Comparison of ENCODE assay signal across 25 cellular contexts in genomic region chr6:78505178-78505577, GRCh38.
DNase-seq lines count a peak whose midpoint lies in the region; ATAC-seq, FAIRE-seq and TF ChIP-seq lines count a peak whose summit lies in the region.
"Had no signal": no experiment of that assay in that cellular context is flagged by ENCODE, and none has a peak within 500 bp of the region (broad histone marks: within the 10 kb centered on the region; RNA-seq: fewer than 3 reads in every experiment).

No MANE protein-coding gene starts in this region.

- BruUV-seq in MCF 10A (replicated peaks; lab: Mats Ljungman, UMichigan) (no TSS peak), mammary epithelial cell (replicated peaks; lab: Mats Ljungman, UMichigan) (no TSS peak)

- CTCF ChIA-PET in MCF 10A (lab: Yijun Ruan, JAX) (no interaction called here), mammary epithelial cell (lab: Charles Lee; ENCODE audit: low non-redundant PET) (no interaction called here)

- H3K9ac ChIP-seq in mammary epithelial cell (ENCODE audit: insufficient read depth, low read length) = no peak overlapping the region
- no peak overlapping the region for H3K9ac ChIP-seq in KMS-11

- peak overlapping the region; percentile 22 for H3K4me3 Mint-ChIP-seq in MCF 10A (ENCODE audit: unreplicated experiment)
- H3K4me3 Mint-ChIP-seq: effector memory CD8-positive, alpha-beta T cell; naive thymus-derived CD4-positive, alpha-beta T cell had no signal

- H4K20me1 ChIP-seq in mammary epithelial cell (ENCODE audit: insufficient read depth, low read length) (no peaks in the 10 kb centered on the region), KMS-11 (ENCODE audit: insufficient read depth) (no peaks in the 10 kb centered on the region)

- POLR2A ChIA-PET in MCF 10A (lab: Yijun Ruan, JAX) = no interaction called here

- WGBS in mammary epithelial cell (ENCODE audit: low coverage, missing lambda C conversion rate) = 85% methylated on average over 4 of the region's 4 CpGs
- WGBS in small intestine, 3 donors = 30 to 68% (median 52%) methylated on average over 4 of the region's 4 CpGs

- H3K4me1 ChIP-seq in mammary epithelial cell (ENCODE audit: insufficient read depth, low read length) (no peaks in the 10 kb centered on the region), KMS-11 (ENCODE audit: low read depth, poor library complexity, severe bottlenecking) (peaks cover 3% of the 10 kb centered on the region), small intestine (ENCODE audit: control insufficient read depth in 2 of 2, insufficient read depth in 1 of 2, low read depth in 1 of 2, low read length in 1 of 2) (no peaks in the 10 kb centered on the region)
- H3K4me1 ChIP-seq: colonic mucosa, gastrocnemius medialis had no signal

- no peak overlapping the region for H3K27ac ChIP-seq in mammary epithelial cell (ENCODE audit: insufficient read depth, low read depth, low read length)
- no peak overlapping the region for H3K27ac ChIP-seq in KMS-11
- H3K27ac ChIP-seq in small intestine (ENCODE audit: low read depth in 1 of 2, low read length in 1 of 2) = no peak overlapping the region
- H3K27ac ChIP-seq: colonic mucosa, gastrocnemius medialis, hepatocyte, HL-60, WERI-Rb-1 had no signal

- intact Hi-C loops in MCF 10A (cut with micrococcal nuclease) = no loop called here
- intact Hi-C loops in mammary epithelial cell (cut with micrococcal nuclease) = no loop called here

- H2AFZ ChIP-seq in mammary epithelial cell (ENCODE audit: low read depth, low read length) (no peak overlapping the region), KMS-11 (ENCODE audit: low read depth) (peak overlapping the region; percentile 66)
- H2AFZ ChIP-seq: hepatocyte had no signal

- H3K27ac Mint-ChIP-seq in MCF 10A (ENCODE audit: low read depth, unreplicated experiment) = peak overlapping the region; percentile 11
- H3K27ac Mint-ChIP-seq: effector memory CD8-positive, alpha-beta T cell; naive thymus-derived CD4-positive, alpha-beta T cell had no signal

- H3K27me3 ChIP-seq in mammary epithelial cell (ENCODE audit: insufficient read depth, low read length) (no peaks in the 10 kb centered on the region), KMS-11 (ENCODE audit: insufficient read depth, low read depth) (no peaks in the 10 kb centered on the region), small intestine (ENCODE audit: control insufficient read depth in 2 of 2, insufficient read depth in 2 of 2, low read length in 2 of 2) (no peaks in the 10 kb centered on the region)
- H3K27me3 ChIP-seq: colonic mucosa, gastrocnemius medialis, hepatocyte had no signal

- H3K9me3 ChIP-seq in mammary epithelial cell (replicated peaks; ENCODE audit: insufficient read depth, low read length) (peaks cover 4% of the 10 kb centered on the region), small intestine (ENCODE audit: control insufficient read depth, low read depth) (no peaks in the 10 kb centered on the region)
- H3K9me3 ChIP-seq: colonic mucosa, gastrocnemius medialis had no signal

- TF ChIP-seq CTCF in MCF 10A (IDR thresholded peaks at IDR 0.05; ENCODE audit: unreplicated experiment) (no peak), mammary epithelial cell (conservative IDR thresholded peaks at IDR 0.05 in 1 of 2, IDR thresholded peaks at IDR 0.05 in 1 of 2; ENCODE audit: extremely low read depth in 1 of 2, insufficient read depth in 1 of 2, low read depth in 1 of 2, low read length in 2 of 2) (no peak), KMS-11 (conservative IDR thresholded peaks at IDR 0.05; ENCODE audit: low read depth, low read length) (no peak), WI38 (IDR thresholded peaks at IDR 0.05; ENCODE audit: low read depth, low read length) (no peak)

- ATAC-seq in GM21723 (IDR thresholded peaks at IDR 0.05; ENCODE audit: unreplicated experiment) (no peak), HG02870 (IDR thresholded peaks at IDR 0.05; ENCODE audit: unreplicated experiment) (no peak)
- ATAC-seq: effector memory CD8-positive, alpha-beta T cell; esophagus mucosa; gastrocnemius medialis; left colon; naive thymus-derived CD4-positive, alpha-beta T cell had no signal

- no peaks in the 10 kb centered on the region for H3K27me3 Mint-ChIP-seq in MCF 10A (ENCODE audit: insufficient read depth, unreplicated experiment)
- H3K27me3 Mint-ChIP-seq: effector memory CD8-positive, alpha-beta T cell; naive thymus-derived CD4-positive, alpha-beta T cell had no signal

- no peak overlapping the region for H3K4me3 ChIP-seq in mammary epithelial cell (replicated peaks in 1 of 3; ENCODE audit: insufficient read depth in 1 of 3, low read depth in 2 of 3, low read length in 3 of 3)
- no peak overlapping the region for H3K4me3 ChIP-seq in KMS-11 (IDR thresholded peaks at IDR 0.05; ENCODE audit: insufficient read depth, low read depth, low read length)
- peak overlapping the region; percentile 39 for H3K4me3 ChIP-seq in WI38 (ENCODE audit: low read depth, low read length)
- no peak overlapping the region for H3K4me3 ChIP-seq in small intestine (ENCODE audit: low read depth in 1 of 2, low read length in 2 of 2)
- H3K4me3 ChIP-seq: colonic mucosa, gastrocnemius medialis, hepatocyte, smooth muscle cell had no signal

- no peaks in the 10 kb centered on the region for H3K9me3 Mint-ChIP-seq in MCF 10A (ENCODE audit: unreplicated experiment)

- no peaks in the 10 kb centered on the region for H3K36me3 Mint-ChIP-seq in MCF 10A (ENCODE audit: insufficient read depth, unreplicated experiment)

- H3K4me1 Mint-ChIP-seq in MCF 10A (ENCODE audit: insufficient read depth, unreplicated experiment) = peaks cover 23% of the 10 kb centered on the region
- H3K4me1 Mint-ChIP-seq: naive thymus-derived CD4-positive, alpha-beta T cell had no signal

- H3K4me2 ChIP-seq in mammary epithelial cell (ENCODE audit: insufficient read depth, low read depth, low read length) = no peak overlapping the region
- H3K4me2 ChIP-seq in KMS-11 = 0 out of 2 replicates have a peak overlapping the region, but pooled peaks have one; percentile 36
- H3K4me2 ChIP-seq: hepatocyte, smooth muscle cell had no signal

- dilution Hi-C loops in mammary epithelial cell (cut with HindIII; ENCODE audit: low sequenced_read_pairs) = no loop called here

- FAIRE-seq in small intestine (lab: Jason Lieb, UNC) = no peak
- FAIRE-seq: bronchial epithelial cell had no signal

- H3K79me2 ChIP-seq in mammary epithelial cell (ENCODE audit: insufficient read depth, low read length) = no peaks in the 10 kb centered on the region
- H3K79me2 ChIP-seq in KMS-11 (ENCODE audit: insufficient read depth, low read depth) = no peaks in the 10 kb centered on the region
- H3K79me2 ChIP-seq: hepatocyte had no signal

- H3K36me3 ChIP-seq in mammary epithelial cell (ENCODE audit: insufficient read depth, low read length) (no peaks in the 10 kb centered on the region), KMS-11 (ENCODE audit: insufficient read depth) (no peaks in the 10 kb centered on the region), small intestine (ENCODE audit: control insufficient read depth in 2 of 2, insufficient read depth in 2 of 2, low read length in 2 of 2) (no peaks in the 10 kb centered on the region)
- H3K36me3 ChIP-seq: colonic mucosa, gastrocnemius medialis, WERI-Rb-1 had no signal

- DNase-seq in MCF 10A (ENCODE audit: unreplicated experiment) (no peak), mammary epithelial cell (no peak), small intestine (peak; percentile 36), NCI-H345 (lab: John Stamatoyannopoulos, UW) (no peak)
- DNase-seq: activated naive CD4-positive, alpha-beta T cell treated with anti-CD3 and anti-CD28 coated beads, Interleukin-2, amount 50 U/mL, for 16 hours; amygdala; colonic mucosa; DMS79; effector memory CD8-positive, alpha-beta T cell; gastrocnemius medialis; left colon; naive thymus-derived CD4-positive, alpha-beta T cell; NCI-H2081; occipital lobe; substantia nigra; WERI-Rb-1 had no signal

- in situ Hi-C loops in mammary epithelial cell (cut with MboI; ENCODE audit: low sequenced_read_pairs in 2 of 2) = no loop called here
